Comparison of ENCODE assay signal across 40 cellular contexts in the genomic region with DNA sequence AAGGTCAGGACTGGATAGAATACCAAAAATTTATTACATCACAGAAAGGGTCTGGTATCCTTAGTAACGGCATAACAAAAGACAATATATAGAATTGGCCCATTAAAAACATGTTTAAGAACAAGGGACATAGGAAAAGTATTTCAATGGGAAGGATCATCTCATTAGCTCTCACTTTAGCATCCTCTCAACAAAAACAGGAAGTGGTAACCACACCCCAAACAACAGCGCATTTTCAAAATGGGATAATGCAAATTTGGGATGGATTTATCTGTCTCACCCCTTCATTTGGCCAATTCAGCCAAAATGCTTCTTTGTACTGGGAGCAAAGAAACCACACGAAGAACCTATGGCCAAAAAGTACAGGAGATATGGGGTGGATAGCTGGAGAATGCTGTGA. TPM values are rescaled to one million over a fixed set of nuclear protein-coding genes. Genes with fewer than 3 reads are reported as not detected.
"Had no signal": no experiment of that assay in that cellular context is flagged by ENCODE, and none has a peak within 500 bp of the region (broad histone marks: within the 10 kb centered on the region; RNA-seq: fewer than 3 reads in every experiment).

No MANE protein-coding gene starts in this region.

- H3K27me3 ChIP-seq: adrenal gland, ascending aorta, body of pancreas, brain microvascular endothelial cell, breast epithelium, cardiac muscle cell had no signal

- DNase-seq: activated effector memory CD4-positive, alpha-beta T cell treated with anti-CD3 and anti-CD28 coated beads, Interleukin-2, amount 50 U/mL, for 16 hours; activated effector memory CD4-positive, alpha-beta T cell treated with Interleukin-2 at 50 U/mL for 16 hours; activated gamma-delta T cell; activated gamma-delta T cell treated with Interleukin-2 at 50 U/mL for 16 hours; activated naive CD4-positive, alpha-beta T cell; activated naive CD4-positive, alpha-beta T cell treated with anti-CD3 and anti-CD28 coated beads for 36 hours; activated naive CD4-positive, alpha-beta T cell treated with anti-CD3 and anti-CD28 coated beads, Interleukin-2, amount 10 ng/mL, durations not matched to agents 7 days and 5 days; activated naive CD4-positive, alpha-beta T cell treated with anti-CD3 and anti-CD28 coated beads, Interleukin-2, amount 50 U/mL, for 16 hours; activated naive CD4-positive, alpha-beta T cell treated with Interleukin-2 at 50 U/mL for 16 hours; activated naive CD8-positive, alpha-beta T cell treated with anti-CD3 and anti-CD28 coated beads for 36 hours; activated naive CD8-positive, alpha-beta T cell treated with anti-CD3 and anti-CD28 coated beads, Interleukin-2, amount 10 ng/mL, durations not matched to agents 7 days and 5 days; activated naive CD8-positive, alpha-beta T cell treated with anti-CD3 and anti-CD28 coated beads, Interleukin-2, amount 50 U/mL, for 24 hours; activated T-cell treated with anti-CD3 and anti-CD28 coated beads, Interleukin-2, amount 50 U/mL, for 1 hour; activated T-cell treated with anti-CD3 and anti-CD28 coated beads, Interleukin-2, amount 50 U/mL, for 24 hours; activated T-cell treated with anti-CD3 and anti-CD28 coated beads, Interleukin-2, amount 50 U/mL, for 4 hours; activated T-cell treated with anti-CD3 and anti-CD28 coated beads, Interleukin-2, amount 50 U/mL, for 48 hours; activated T-cell treated with anti-CD3 and anti-CD28 coated beads, Interleukin-2, amount 50 U/mL, for 72 hours; adrenal gland; amniotic stem cell; amygdala; anterior cingulate cortex; aorta; body of pancreas; brain microvascular endothelial cell; caudate nucleus; central memory CD4-positive, alpha-beta T cell; cerebellar nuclear complex had no signal

- H3K9me3 ChIP-seq: adrenal gland, ascending aorta, body of pancreas, breast epithelium had no signal

- ATAC-seq: activated naive CD4-positive, alpha-beta T cell treated with anti-CD3 and anti-CD28 coated beads, Interleukin-2, amount 50 U/mL, for 72 hours; activated naive CD8-positive, alpha-beta T cell treated with anti-CD3 and anti-CD28 coated beads, Interleukin-2, amount 50 U/mL, for 24 hours; activated T-cell treated with anti-CD3 and anti-CD28 coated beads, Interleukin-2, amount 50 U/mL, for 4 hours; activated T-cell treated with anti-CD3 and anti-CD28 coated beads, Interleukin-2, amount 50 U/mL, for 72 hours; activated T-helper 17 cell treated with anti-CD3 and anti-CD28 coated beads, Interleukin-2, amount 50 U/mL, for 72 hours; body of pancreas had no signal

- H3K4me3 ChIP-seq: adrenal gland, ascending aorta, body of pancreas, breast epithelium, cardiac muscle cell had no signal

- H3K36me3 ChIP-seq: adrenal gland, ascending aorta, brain microvascular endothelial cell, breast epithelium, cardiac muscle cell had no signal

- H3K27ac ChIP-seq: adrenal gland, ascending aorta, body of pancreas, brain microvascular endothelial cell, breast epithelium, cardiac muscle cell had no signal

- H3K4me1 ChIP-seq: adrenal gland, ascending aorta, body of pancreas, breast epithelium had no signal

- FAIRE-seq: astrocyte, bronchial epithelial cell had no signal

RNA-seq across cellular contexts. Expression of a gene that starts 9.8 kb away (rescaled TPM):
- total RNA-seq: activated naive CD4-positive, alpha-beta T cell treated with anti-CD3 and anti-CD28 coated beads for 36 hours; activated naive CD4-positive, alpha-beta T cell treated with anti-CD3 and anti-CD28 coated beads, Interleukin-2, amount 50 U/mL, for 72 hours; activated naive CD8-positive, alpha-beta T cell treated with anti-CD3 and anti-CD28 coated beads for 36 hours; activated naive CD8-positive, alpha-beta T cell treated with anti-CD3 and anti-CD28 coated beads, Interleukin-2, amount 10 ng/mL, durations not matched to agents 7 days and 5 days; activated T-cell treated with anti-CD3 and anti-CD28 coated beads, Interleukin-2, amount 50 U/mL, for 4 hours; activated T-cell treated with anti-CD3 and anti-CD28 coated beads, Interleukin-2, amount 50 U/mL, for 72 hours; activated T-helper 1 cell treated with anti-CD3 and anti-CD28 coated beads, Interleukin-12 subunit alpha, Interleukin-12 subunit beta, Interleukin-2, Interleukin-4 antibody, amounts not matched to agents 30 ng/mL and 10 ng/mL and 1 ng/mL, durations not matched to agents 14 hours and 24 hours and 36 hours; activated T-helper 17 cell treated with anti-CD3 and anti-CD28 coated beads, Interleukin-2, amount 50 U/mL, for 72 hours; activated T-helper 2 cell treated with anti-CD3 and anti-CD28 coated beads, Interferon-gamma antibody, Interleukin-2, Interleukin-4, amounts not matched to agents 10 μg/mL and 5 μg/mL and 100 μg/mL, durations not matched to agents 14 hours and 24 hours and 36 hours; adrenal gland; aorta; ascending aorta; body of pancreas; breast epithelium; bronchial epithelial cell; cardiac septum; cerebellum; chondrocyte had no signal
- polyA plus RNA-seq: adipose tissue, cardiac muscle cell had no signal
